Comparison of ENCODE assay signal across 8 cellular contexts in genomic region chr2:219253753-219254589, GRCh38. TPM values are rescaled to one million over a fixed set of nuclear protein-coding genes. Genes with fewer than 3 reads are reported as not detected.
DNase-seq lines count a peak whose midpoint lies in the region; ATAC-seq and TF ChIP-seq lines count a peak whose summit lies in the region.

Gene TUBA4A, minus strand, starts transcription at chr2:219253918. Its CDS starts 60 bp downstream, at chr2:219253858.

- 0 to 1% methylated on average over 72 to 76 of the region's 76 CpGs for WGBS in heart right ventricle, 2 donors
- WGBS in upper lobe of left lung, 2 donors: 0% methylated on average over 18 to 33 of the region's 76 CpGs

- CTCF ChIA-PET in HCT116 (lab: Charles Lee) (interaction anchor here (0.9 to 1.9 kb wide), 2 partner anchors 23 to 25 kb away, joined by 3 to 6 read pairs; partner anchors contain the start of gene DNAJB2), T-cell (lab: Charles Lee) (interaction anchor here (0.6 to 2.7 kb wide), 16 partner anchors 9 to 349 kb away, joined by 3 to 38 read pairs (median 6); partner anchors contain the start of genes ANKZF1 (in 1 of the 2), ATG9A (in 1 of the 2), CNPPD1 (in 1 of the 2) and DNAJB2 (in 1 of the 2))

- H3K9me2 ChIP-seq in HCT116 (ENCODE audit: insufficient read depth): no peaks in the 10 kb centered on the region

- H3K27ac Mint-ChIP-seq in T-cell: peak within 1 kb of the TSS; percentile 98 to 99
- H3K27ac Mint-ChIP-seq in activated naive CD8-positive, alpha-beta T cell treated with anti-CD3 and anti-CD28 coated beads, Interleukin-2, amount 50 U/mL, for 24 hours: peak within 1 kb of the TSS; percentile 98

- H2AFZ ChIP-seq in HCT116 (ENCODE audit: low read depth, low read length, poor library complexity, severe bottlenecking): peak within 1 kb of the TSS; percentile 74

- DNase-seq in HCT116 (ENCODE audit: low read depth, low spot score): peak; percentile 49
- peak; percentile 93 for DNase-seq in NAMALWA (ENCODE audit: low spot score)
- DNase-seq in T-cell: peak; percentile 82 to 96 (median 89)
- peak; percentile 89 for DNase-seq in activated naive CD8-positive, alpha-beta T cell treated with anti-CD3 and anti-CD28 coated beads, Interleukin-2, amount 50 U/mL, for 24 hours
- DNase-seq in heart right ventricle: peak; percentile 83 to 86
- peak; percentile 95 for DNase-seq in posterior vena cava (ENCODE audit: low spot score)
- DNase-seq in upper lobe of left lung: peak; percentile 94 to 97

- H3K9me3 Mint-ChIP-seq in T-cell: no peaks in the 10 kb centered on the region
- no peaks in the 10 kb centered on the region for H3K9me3 Mint-ChIP-seq in activated naive CD8-positive, alpha-beta T cell treated with anti-CD3 and anti-CD28 coated beads, Interleukin-2, amount 50 U/mL, for 24 hours

- peaks cover 47 to 48% (median 48%) of the 10 kb centered on the region in 3 donors for H3K4me1 Mint-ChIP-seq in T-cell
- H3K4me1 Mint-ChIP-seq in activated naive CD8-positive, alpha-beta T cell treated with anti-CD3 and anti-CD28 coated beads, Interleukin-2, amount 50 U/mL, for 24 hours: peaks cover 56% of the 10 kb centered on the region

- BruUV-seq in HCT116 (replicated peaks; lab: Mats Ljungman, UMichigan): no TSS peak

- H3K9me3 ChIP-seq in HCT116 (ENCODE audit: control insufficient read depth in 1 of 2, insufficient read depth in 1 of 2, low read depth in 1 of 2, low read length in 2 of 2): no peaks in the 10 kb centered on the region
- H3K9me3 ChIP-seq in heart right ventricle: no peaks in the 10 kb centered on the region
- no peaks in the 10 kb centered on the region for H3K9me3 ChIP-seq in upper lobe of left lung

- H3K9ac ChIP-seq in HCT116 (ENCODE audit: low read length): peak within 1 kb of the TSS; percentile 77

- H3K4me3 ChIP-seq in GM08714 (ENCODE audit: low read length) (peak within 1 kb of the TSS; percentile 66), HCT116 (replicated peaks in 1 of 2; ENCODE audit: low read depth in 1 of 2, low read length in 2 of 2) (peak within 1 kb of the TSS; percentile 69 to 84), heart right ventricle (peak within 1 kb of the TSS; percentile 54 to 95 (median 76)), upper lobe of left lung (peak within 1 kb of the TSS; percentile 59 to 83 (median 70))

- intact Hi-C loops in HCT116 (cut with micrococcal nuclease): loop anchor here (2.0 kb wide), 1 partner anchor 41 kb away; no protein-coding TSS in a partner anchor
- intact Hi-C loops in heart right ventricle (cut with DNase I): loop anchor here in 2 of 10 donors (2.0 kb wide), 2 partner anchors 25 to 41 kb away; partner anchors contain the start of gene DNAJB2 (in 2 of the 2)
- intact Hi-C loops in posterior vena cava (cut with DNase I): no loop called here

- H3K4me3 Mint-ChIP-seq in T-cell: peak within 1 kb of the TSS; percentile 75 to 96 (median 83)
- peak within 1 kb of the TSS; percentile 87 for H3K4me3 Mint-ChIP-seq in activated naive CD8-positive, alpha-beta T cell treated with anti-CD3 and anti-CD28 coated beads, Interleukin-2, amount 50 U/mL, for 24 hours

- no peaks in the 10 kb centered on the region for H4K20me1 ChIP-seq in HCT116 (ENCODE audit: insufficient read depth)

- H3K4me1 ChIP-seq in HCT116 (ENCODE audit: control insufficient read depth in 1 of 2, insufficient read depth in 2 of 2, low read length in 2 of 2) (peaks cover 25 to 52% of the 10 kb centered on the region in 2 experiments), heart right ventricle (peaks cover 25 to 58% (median 48%) of the 10 kb centered on the region in 9 donors), upper lobe of left lung (peaks cover 43 to 62% (median 51%) of the 10 kb centered on the region in 4 donors)

- TF ChIP-seq POLR2A in HCT116 (IDR thresholded peaks at IDR 0.05; ENCODE audit: borderline replicate concordance, extremely low read depth, insufficient read depth, insufficient read length) (peak; percentile 96), upper lobe of left lung (IDR thresholded peaks at IDR 0.05) (peak in 3 of 4 donors; percentile 90 to 98 (median 98))

- RAD21 ChIA-PET in HCT116 (lab: Charles Lee; ENCODE audit: low non-redundant PET in 1 of 2, low total read pairs in 2 of 2, uncharacterized antibody in 2 of 2, unreplicated experiment in 2 of 2): interaction anchor here in 1 of 2 experiments (0.6 kb wide), 1 partner anchor 41 kb away, joined by 3 read pairs; no protein-coding TSS in a partner anchor

- peak; percentile 87 for ATAC-seq in HCT116
- peak; percentile 77 to 87 (median 78) for ATAC-seq in T-cell (replicated peaks in 1 of 4)
- peak; percentile 56 for ATAC-seq in activated naive CD8-positive, alpha-beta T cell treated with anti-CD3 and anti-CD28 coated beads, Interleukin-2, amount 50 U/mL, for 24 hours
- peak; percentile 90 to 95 (median 94) for ATAC-seq in heart right ventricle
- peak; percentile 93 to 95 for ATAC-seq in upper lobe of left lung (ENCODE audit: low FRiP score in 2 of 2)

- TF ChIP-seq RAD21 in HCT116 (IDR thresholded peaks at IDR 0.05; ENCODE audit: low read depth): no peak

- POLR2A ChIA-PET in HCT116 (lab: Charles Lee): interaction anchor here (0.9 to 1.8 kb wide), 4 partner anchors 9 to 41 kb away, joined by 3 to 7 read pairs (median 6); partner anchors contain the start of genes DNAJB2, GLB1L and STK16
- POLR2A ChIA-PET in T-cell (lab: Charles Lee): interaction anchor here (0.6 to 2.7 kb wide), 13 partner anchors 9 to 858 kb away, joined by 3 to 32 read pairs (median 6); partner anchors contain the start of genes GLB1L (in 2 of the 2), STK16 (in 2 of the 2), ANKZF1 (in 1 of the 2) and ATG9A (in 1 of the 2)

- H3K4me2 ChIP-seq in HCT116 (ENCODE audit: low read length): peak within 1 kb of the TSS; percentile 97

- no peak for TF ChIP-seq CTCF in HCT116 (IDR thresholded peaks at IDR 0.05 in 2 of 3, conservative IDR thresholded peaks at IDR 0.05 in 1 of 3; ENCODE audit: borderline replicate concordance in 1 of 3, insufficient read depth in 1 of 3, low read depth in 2 of 3, low read length in 2 of 3)
- peak in 2 of 9 donors; percentile 12 to 25 for TF ChIP-seq CTCF in heart right ventricle (IDR thresholded peaks at IDR 0.05)
- TF ChIP-seq CTCF in upper lobe of left lung (IDR thresholded peaks at IDR 0.05): peak in 4 of 6 experiments; percentile 32 to 53 (median 48)

- H3K27me3 ChIP-seq in HCT116 (ENCODE audit: insufficient read depth, low read length) (peaks cover 5% of the 10 kb centered on the region; the same call in 1 of the 2 replicates), heart right ventricle (peaks cover 0 to 35% (median 5%) of the 10 kb centered on the region in 7 donors), upper lobe of left lung (no peaks in the 10 kb centered on the region)

- no peaks in the 10 kb centered on the region for H3K27me3 Mint-ChIP-seq in T-cell
- H3K27me3 Mint-ChIP-seq in activated naive CD8-positive, alpha-beta T cell treated with anti-CD3 and anti-CD28 coated beads, Interleukin-2, amount 50 U/mL, for 24 hours: no peaks in the 10 kb centered on the region

- peaks cover 20% of the 10 kb centered on the region; the same call in 1 of the 2 replicates for H3K79me2 ChIP-seq in HCT116 (ENCODE audit: insufficient read depth, low read length)

- H3K36me3 ChIP-seq in HCT116 (ENCODE audit: control insufficient read depth in 1 of 2, insufficient read depth in 2 of 2, low read length in 2 of 2): peaks cover 0 to 3% of the 10 kb centered on the region in 2 experiments; a peak in 1 of 4 replicates
- peaks cover 0 to 21% (median 7%) of the 10 kb centered on the region in 9 donors for H3K36me3 ChIP-seq in heart right ventricle
- peaks cover 0 to 16% (median 6%) of the 10 kb centered on the region in 4 donors for H3K36me3 ChIP-seq in upper lobe of left lung

- H3K27ac ChIP-seq in HCT116 (ENCODE audit: low read depth, low read length) (peak within 1 kb of the TSS; percentile 55), heart right ventricle (peak within 1 kb of the TSS in 9 of 10 donors; percentile 6 to 99 (median 84)), upper lobe of left lung (peak within 1 kb of the TSS; percentile 70 to 96 (median 93))

- no peak for TF ChIP-seq EP300 in upper lobe of left lung (IDR thresholded peaks at IDR 0.05)

- peaks cover 30% of the 10 kb centered on the region for H3K36me3 Mint-ChIP-seq in T-cell
- H3K36me3 Mint-ChIP-seq in activated naive CD8-positive, alpha-beta T cell treated with anti-CD3 and anti-CD28 coated beads, Interleukin-2, amount 50 U/mL, for 24 hours (ENCODE audit: low read depth): peaks cover 42% of the 10 kb centered on the region

TF ChIP-seq in HCT116, 20 proteins besides CTCF, POLR2A, EP300 and RAD21 (continues in another document):
- peak; percentile 16 for TF ChIP-seq YY1 (IDR thresholded peaks at IDR 0.05; ENCODE audit: extremely low read depth, insufficient replicate concordance, low read depth, low read length)
- TF ChIP-seq POLR2AphosphoS5 (IDR thresholded peaks at IDR 0.05; ENCODE audit: low read depth, low read length): peak; percentile 98
- TF ChIP-seq SIN3A (IDR thresholded peaks at IDR 0.05; ENCODE audit: low read depth): no peak

RNA-seq across cellular contexts. Expression of gene TUBA4A, which starts in this region (rescaled TPM):
- total RNA-seq in HCT116 (2021; ENCODE audit: unreplicated experiment) (32.7 TPM), T-cell (100 to 1,000 TPM; 108 to 196 (median 121) TPM), heart right ventricle (100 to 1,000 TPM in 7 of 10 donors, 10 to 100 TPM in 3; 76.0 to 245 (median 145) TPM), posterior vena cava (10 to 100 TPM; 25.6 to 25.9 TPM), upper lobe of left lung (10 to 100 TPM; 17.8 to 52.1 (median 40.3) TPM)
- 47.0 and 59.8 TPM in 2 replicates for polyA plus RNA-seq in HCT116 (2012)
- polyA plus RNA-seq in heart right ventricle: 100 to 1,000 TPM in 1 of 2 donors, 10 to 100 TPM in 1; 61.0 to 341 TPM

Comparison
In these comparisons a context has a peak if more than half of its experiments do, and no peak if none do; other contexts are left out.
1. Peak in every context shown above with its lines: DNase-seq, ATAC-seq, H3K4me3 ChIP-seq and H3K27ac ChIP-seq.
2. CTCF ChIP-seq: peak in upper lobe of left lung (4 of 6); none in HCT116 (0 of 3).